8 cellular contexts compared by ENCODE assay signal in genomic region chr1:156503672-156504055, GRCh38. TPM values are rescaled to one million over a fixed set of nuclear protein-coding genes. Genes with fewer than 3 reads are reported as not detected.
DNase-seq lines count a peak whose midpoint lies in the region; ATAC-seq and TF ChIP-seq lines count a peak whose summit lies in the region.

No MANE protein-coding gene starts in this region.

- H3K27ac ChIP-seq in HCT116 (ENCODE audit: low read depth, low read length) (peak overlapping the region; percentile 99), gastroesophageal sphincter (peak overlapping the region; percentile 99 to 100 (median 99)), skin epidermis (peak overlapping the region; percentile 52 to 100 (median 99))

- TF ChIP-seq RAD21 in HCT116 (IDR thresholded peaks at IDR 0.05; ENCODE audit: low read depth): no peak

- CTCF ChIA-PET in HCT116 (lab: Charles Lee) (interaction anchor here (1.0 to 2.1 kb wide), 3 partner anchors 46 to 145 kb away, joined by 3 to 7 read pairs (median 4); no protein-coding TSS in a partner anchor), WTC11 (lab: Charles Lee) (interaction anchor here (0.9 to 6.4 kb wide), 7 partner anchors 12 to 117 kb away, joined by 3 to 142 read pairs (median 26); no protein-coding TSS in a partner anchor)

- no peaks in the 10 kb centered on the region for H4K20me1 ChIP-seq in HCT116 (ENCODE audit: insufficient read depth)

- POLR2A ChIA-PET in HCT116 (lab: Charles Lee): interaction anchor here (1.0 to 2.1 kb wide), 3 partner anchors 12 to 157 kb away, joined by 3 to 6 read pairs (median 3); no protein-coding TSS in a partner anchor
- POLR2A ChIA-PET in WTC11 (lab: Charles Lee): interaction anchor here (0.7 to 3.1 kb wide), 3 partner anchors 13 to 46 kb away, joined by 3 to 19 read pairs (median 5); no protein-coding TSS in a partner anchor

- peak overlapping the region; percentile 93 for H3K4me2 ChIP-seq in HCT116 (ENCODE audit: low read length)

- H3K36me3 Mint-ChIP-seq in WTC11: no peaks in the 10 kb centered on the region

- no peak for TF ChIP-seq EP300 in gastroesophageal sphincter (IDR thresholded peaks at IDR 0.05)

- H3K9ac ChIP-seq in HCT116 (ENCODE audit: low read length): peak overlapping the region; percentile 97

- no peaks in the 10 kb centered on the region for H3K36me3 ChIP-seq in HCT116 (ENCODE audit: control insufficient read depth in 1 of 2, insufficient read depth in 2 of 2, low read length in 2 of 2)
- no peaks in the 10 kb centered on the region for H3K36me3 ChIP-seq in gastroesophageal sphincter

- H3K4me1 ChIP-seq in HCT116 (ENCODE audit: control insufficient read depth in 1 of 2, insufficient read depth in 2 of 2, low read length in 2 of 2) (peaks cover 46 to 73% of the 10 kb centered on the region in 2 experiments), gastroesophageal sphincter (peaks cover 31 to 77% (median 44%) of the 10 kb centered on the region in 3 donors)

- RAD21 ChIA-PET in HCT116 (lab: Charles Lee; ENCODE audit: low non-redundant PET in 1 of 2, low total read pairs in 2 of 2, uncharacterized antibody in 2 of 2, unreplicated experiment in 2 of 2): no interaction called here

- peaks cover 53% of the 10 kb centered on the region for H3K4me1 Mint-ChIP-seq in WTC11

- H3K27me3 ChIP-seq in HCT116 (ENCODE audit: insufficient read depth, low read length) (no peaks in the 10 kb centered on the region), gastroesophageal sphincter (no peaks in the 10 kb centered on the region)

- no peak for ATAC-seq in HCT116
- ATAC-seq in WTC11: no peak
- ATAC-seq in gastroesophageal sphincter: no peak
- no peak for ATAC-seq in GM19467 (IDR thresholded peaks at IDR 0.05; ENCODE audit: unreplicated experiment)

- DNase-seq in HCT116 (ENCODE audit: low read depth, low spot score): no peak
- DNase-seq in WTC11 (ENCODE audit: low spot score): no peak
- DNase-seq in ecto neural progenitor cell (ENCODE audit: low spot score): no peak
- DNase-seq in iPS-NIHi7 (ENCODE audit: extremely low spot score): no peak
- DNase-seq in AG08395 (ENCODE audit: low spot score): no peak

- H3K79me2 ChIP-seq in HCT116 (ENCODE audit: insufficient read depth, low read length): peaks cover 18% of the 10 kb centered on the region

- TF ChIP-seq CTCF in HCT116 (IDR thresholded peaks at IDR 0.05 in 2 of 3, conservative IDR thresholded peaks at IDR 0.05 in 1 of 3; ENCODE audit: borderline replicate concordance in 1 of 3, insufficient read depth in 1 of 3, low read depth in 2 of 3, low read length in 2 of 3) (no peak), WTC11 (IDR thresholded peaks at IDR 0.05) (no peak), gastroesophageal sphincter (IDR thresholded peaks at IDR 0.05) (no peak)

- peaks cover 13% of the 10 kb centered on the region for H3K27me3 Mint-ChIP-seq in WTC11 (ENCODE audit: low read depth)

- H3K9me3 ChIP-seq in HCT116 (ENCODE audit: control insufficient read depth in 1 of 2, insufficient read depth in 1 of 2, low read depth in 1 of 2, low read length in 2 of 2) (no peaks in the 10 kb centered on the region), gastroesophageal sphincter (no peaks in the 10 kb centered on the region)

- no peak overlapping the region for H3K4me3 Mint-ChIP-seq in WTC11

- H3K27ac Mint-ChIP-seq in WTC11: peak overlapping the region; percentile 99

- H3K9me2 ChIP-seq in HCT116 (ENCODE audit: insufficient read depth): no peaks in the 10 kb centered on the region

- no peak overlapping the region for H2AFZ ChIP-seq in HCT116 (ENCODE audit: low read depth, low read length, poor library complexity, severe bottlenecking)

- TF ChIP-seq POLR2A in HCT116 (IDR thresholded peaks at IDR 0.05; ENCODE audit: borderline replicate concordance, extremely low read depth, insufficient read depth, insufficient read length): no peak
- TF ChIP-seq POLR2A in gastroesophageal sphincter (IDR thresholded peaks at IDR 0.05): no peak

- H3K4me3 ChIP-seq in HCT116 (replicated peaks in 1 of 2; ENCODE audit: low read depth in 1 of 2, low read length in 2 of 2): no peak overlapping the region
- H3K4me3 ChIP-seq in gastroesophageal sphincter: no peak overlapping the region
- H3K4me3 ChIP-seq in skin epidermis: no peak overlapping the region

- intact Hi-C loops in HCT116 (cut with micrococcal nuclease): loop anchor here (10.0 kb wide), 1 partner anchor 241 kb away; the partner anchor contains the start of gene MRPL24

- no peaks in the 10 kb centered on the region for H3K9me3 Mint-ChIP-seq in WTC11

- WGBS in gastroesophageal sphincter (ENCODE audit: low coverage in 1 of 2), 2 donors: 15 to 44% methylated on average over 2 of the region's 2 CpGs

- TSS peak; percentile 32 for BruUV-seq in HCT116 (replicated peaks; lab: Mats Ljungman, UMichigan)

TF ChIP-seq in HCT116, 20 proteins besides CTCF, POLR2A, EP300 and RAD21:
- no peak for TF ChIP-seq ZFX (IDR thresholded peaks at IDR 0.05)
- no peak for TF ChIP-seq TCF7L2 (IDR thresholded peaks at IDR 0.05; ENCODE audit: borderline replicate concordance, extremely low read depth, insufficient read depth, insufficient read length)
- peak; percentile 0; the same call in 1 of the 2 replicates for TF ChIP-seq POLR2AphosphoS5 (IDR thresholded peaks at IDR 0.05; ENCODE audit: low read depth, low read length)
- no peak for TF ChIP-seq JUND (IDR thresholded peaks at IDR 0.05)
- TF ChIP-seq CEBPB (IDR thresholded peaks at IDR 0.05; ENCODE audit: low read depth): no peak

TF ChIP-seq in WTC11, 78 proteins besides CTCF, POLR2A, EP300 and RAD21:
- 0 out of 2 replicates have a peak, but pooled peaks have one; percentile 2 for TF ChIP-seq E2F5 (CRISPR knock-in tag; IDR thresholded peaks at IDR 0.05)
- TF ChIP-seq TP53 (CRISPR knock-in tag; IDR thresholded peaks at IDR 0.05): 0 out of 2 replicates have a peak, but pooled peaks have one; percentile 3
- TF ChIP-seq CDX4 (CRISPR knock-in tag; IDR thresholded peaks at IDR 0.05; ENCODE audit: borderline replicate concordance): no peak
- no peak for TF ChIP-seq ZNF512 (CRISPR knock-in tag; IDR thresholded peaks at IDR 0.05; ENCODE audit: borderline replicate concordance)
- no peak for TF ChIP-seq CREB1 (CRISPR knock-in tag; IDR thresholded peaks at IDR 0.05)
TF ChIP-seq in WTC11: peak in this region for 2.

RNA-seq across cellular contexts. Expression of gene MEF2D, which starts 3.1 kb away (rescaled TPM):
- 44.2 TPM for total RNA-seq in HCT116 (2021; ENCODE audit: unreplicated experiment)
- 39.9 and 55.3 TPM in 2 replicates for polyA plus RNA-seq in HCT116 (2012)
- 20.6 to 24.1 TPM (median 24.0 TPM) in 3 replicates for total RNA-seq in WTC11 (2021)
- 10 to 100 TPM; 49.0 to 94.3 (median 67.1) TPM for total RNA-seq in gastroesophageal sphincter
